Comparison of ENCODE assay signal across 8 cellular contexts in genomic region chr19:34677386-34678084, GRCh38. TPM values are rescaled to one million over a fixed set of nuclear protein-coding genes. Genes with fewer than 3 reads are reported as not detected.
A peak's percentile ranks its signal among the peaks of the same experiment; 100 is the strongest.
DNase-seq lines count a peak whose midpoint lies in the region; ATAC-seq, FAIRE-seq and TF ChIP-seq lines count a peak whose summit lies in the region.

ZNF302 (plus strand) TSS chr19:34677678; CDS start chr19:34678805, 1,127 bp downstream.

- peak; percentile 81 for DNase-seq in GM12891 (ENCODE audit: insufficient read length, low spot score)
- peak; percentile 92 for DNase-seq in NCI-H1436 (lab: John Stamatoyannopoulos, UW)
- peak; percentile 98 for DNase-seq in amniotic epithelial cell (ENCODE audit: low read depth)
- peak; percentile 96 to 97 for DNase-seq in heart right ventricle
- DNase-seq in progenitor cell of endocrine pancreas (ENCODE audit: low spot score, unreplicated experiment) = peak; percentile 90
- DNase-seq in ureter (ENCODE audit: low spot score) = peak; percentile 96

- H3K9me3 Mint-ChIP-seq in progenitor cell of endocrine pancreas (ENCODE audit: low read depth) = peaks cover 22% of the 10 kb centered on the region

- peaks cover 18% of the 10 kb centered on the region for H3K4me1 Mint-ChIP-seq in progenitor cell of endocrine pancreas (ENCODE audit: low read depth)

- peak within 1 kb of the TSS; percentile 97 for H3K27ac Mint-ChIP-seq in progenitor cell of endocrine pancreas

- peak within 1 kb of the TSS; percentile 65 to 90 (median 83) for H3K4me3 ChIP-seq in heart right ventricle

- intact Hi-C loops in T-helper 1 cell treated with Interleukin-12 subunit alpha and Interleukin-12 subunit beta and Interleukin-4 antibody, amounts not matched to agents 30 ng/mL and 1 ng/mL, for 36 hours (cut with micrococcal nuclease) = loop anchor here (1.0 to 5.0 kb wide), 11 partner anchors 10 to 1070 kb away; partner anchors contain the start of genes LIN37, LSM14A, PSENEN and U2AF1L4
- intact Hi-C loops in heart right ventricle (cut with DNase I) = loop anchor here in 6 of 10 donors (2.0 to 5.0 kb wide), 3 partner anchors 55 to 95 kb away; partner anchors contain the start of genes ZNF181 (in 6 of the 6) and ZNF599 (in 1 of the 6)

- peak within 1 kb of the TSS; percentile 90 for H3K4me3 Mint-ChIP-seq in progenitor cell of endocrine pancreas (ENCODE audit: low read depth)

- TF ChIP-seq POLR2A in GM12891 (IDR thresholded peaks at IDR 0.05; ENCODE audit: low read depth, low read length) = peak; percentile 81

- H3K27me3 Mint-ChIP-seq in progenitor cell of endocrine pancreas = peaks cover 8% of the 10 kb centered on the region

- FAIRE-seq in GM12891 (lab: Jason Lieb, UNC) = peak; percentile 97

- ATAC-seq in HG02763 (IDR thresholded peaks at IDR 0.05; ENCODE audit: unreplicated experiment) (peak; percentile 88), heart right ventricle (peak; percentile 99 to 100 (median 99))

- no peaks in the 10 kb centered on the region for H3K27me3 ChIP-seq in heart right ventricle

- WGBS in heart right ventricle, 2 donors = 0 to 1% methylated on average over 74 of the region's 74 CpGs

- peak within 1 kb of the TSS; percentile 95 to 99 (median 98) for H3K27ac ChIP-seq in heart right ventricle

- peaks cover 0 to 46% (median 0%) of the 10 kb centered on the region in 11 donors for H3K9me3 ChIP-seq in heart right ventricle

- TF ChIP-seq CTCF in heart right ventricle (IDR thresholded peaks at IDR 0.05) (no peak), progenitor cell of endocrine pancreas (IDR thresholded peaks at IDR 0.05; ENCODE audit: unreplicated experiment) (no peak)

- peaks cover 5 to 39% (median 20%) of the 10 kb centered on the region in 9 donors for H3K4me1 ChIP-seq in heart right ventricle

- H3K36me3 Mint-ChIP-seq in progenitor cell of endocrine pancreas (ENCODE audit: insufficient read depth) = peaks cover 37% of the 10 kb centered on the region

- H3K36me3 ChIP-seq in heart right ventricle = peaks cover 0 to 39% (median 35%) of the 10 kb centered on the region in 9 donors

TF ChIP-seq in GM12891, 5 proteins besides CTCF, POLR2A, EP300 and RAD21:
- TF ChIP-seq POU2F2 (IDR thresholded peaks at IDR 0.05; ENCODE audit: low read depth, low read length) = 0 out of 2 replicates have a peak, but pooled peaks have one; percentile 6
- no peak for TF ChIP-seq SPI1 (IDR thresholded peaks at IDR 0.05; ENCODE audit: low read depth, low read length)
- peak; percentile 75; the same call in 1 of the 2 replicates for TF ChIP-seq TAF1 (IDR thresholded peaks at IDR 0.05; ENCODE audit: low read depth, low read length)
- TF ChIP-seq POLR2AphosphoS5 (IDR thresholded peaks at IDR 0.05; ENCODE audit: low read depth, low read length) = peak; percentile 80
- peak; percentile 19 for TF ChIP-seq PAX5 (IDR thresholded peaks at IDR 0.05; ENCODE audit: insufficient read depth, low read length, severe bottlenecking)

RNA-seq across cellular contexts. Expression of gene ZNF302, which starts in this region (rescaled TPM):
- 12.2 TPM for polyA plus RNA-seq in GM12891 (2012; ENCODE audit: low read depth, missing spikeins)
- total RNA-seq in T-helper 1 cell treated with Interleukin-12 subunit alpha and Interleukin-12 subunit beta and Interleukin-4 antibody, amounts not matched to agents 30 ng/mL and 1 ng/mL, for 36 hours = 23.9 and 24.0 TPM in 2 replicates
- total RNA-seq in heart right ventricle (10 to 100 TPM; 29.1 to 42.5 (median 32.6) TPM), progenitor cell of endocrine pancreas (40.1 and 41.9 TPM in 2 replicates), ureter (41.1 TPM)
- polyA plus RNA-seq in heart right ventricle = 10 to 100 TPM; 20.4 to 41.1 TPM

Comparison
In these comparisons a context has a peak if more than half of its experiments do, and no peak if none do; other contexts are left out.
1. Peak in every context shown above with its lines: DNase-seq, ATAC-seq, H3K4me3 ChIP-seq and H3K27ac ChIP-seq.